In genomic region chr2:58107803-58108710, GRCh38 we compare ENCODE assay signal across 9 cellular contexts.
DNase-seq lines count a peak whose midpoint lies in the region; FAIRE-seq and TF ChIP-seq lines count a peak whose summit lies in the region.
"Had no signal": no experiment of that assay in that cellular context is flagged by ENCODE, and none has a peak within 500 bp of the region (broad histone marks: within the 10 kb centered on the region; RNA-seq: fewer than 3 reads in every experiment).

No MANE protein-coding gene starts in this region.

- no peaks in the 10 kb centered on the region for H3K36me3 Mint-ChIP-seq in endothelial cell (ENCODE audit: low read depth, unreplicated experiment)

- peaks cover 12% of the 10 kb centered on the region for H3K4me1 Mint-ChIP-seq in endothelial cell (ENCODE audit: unreplicated experiment)

- TF ChIP-seq CTCF in endothelial cell (IDR thresholded peaks at IDR 0.05; ENCODE audit: unreplicated experiment) = no peak

- DNase-seq in GM04503 (ENCODE audit: low read depth) (peak; percentile 89), NOMO-1 treated with DMSO at 0.1 percent for 48 hours (lab: John Stamatoyannopoulos, UW; ENCODE audit: unreplicated experiment) (peak; percentile 94), endothelial cell (ENCODE audit: low spot score) (no peak), pons (ENCODE audit: low spot score) (peak; percentile 56), epidermal melanocyte (ENCODE audit: insufficient read length, low spot score) (no peak), NCI-H345 treated with DMSO at 0.1 percent for 48 hours (lab: John Stamatoyannopoulos, UW; ENCODE audit: unreplicated experiment) (no peak), GM12892 (ENCODE audit: insufficient read length) (no peak)
- no peak for DNase-seq in stimulated activated CD8-positive, alpha-beta memory T cell treated with anti-CD3 and anti-CD28 coated beads, Interleukin-4, amount 100 ng/mL, for 48 hours

- no peak overlapping the region for H3K4me3 Mint-ChIP-seq in endothelial cell (ENCODE audit: unreplicated experiment)

- no peak for FAIRE-seq in GM12892 (lab: Jason Lieb, UNC)
- FAIRE-seq: GM19239 had no signal

- H3K27ac Mint-ChIP-seq in endothelial cell (ENCODE audit: unreplicated experiment) = peak overlapping the region; percentile 3

- no peaks in the 10 kb centered on the region for H3K9me3 Mint-ChIP-seq in endothelial cell (ENCODE audit: unreplicated experiment)

- no peak for TF ChIP-seq POLR2A in GM12892 (IDR thresholded peaks at IDR 0.05; ENCODE audit: low read depth, low read length)

- H3K27me3 Mint-ChIP-seq in endothelial cell (ENCODE audit: unreplicated experiment) = no peaks in the 10 kb centered on the region

Comparison
In these comparisons a context has a peak if more than half of its experiments do, and no peak if none do; other contexts are left out.
1. DNase-seq: peak in GM04503 (single experiment), NOMO-1 treated with DMSO at 0.1 percent for 48 hours (single experiment) and pons (single experiment); none in endothelial cell (single experiment), epidermal melanocyte (single experiment), stimulated activated CD8-positive, alpha-beta memory T cell treated with anti-CD3 and anti-CD28 coated beads, Interleukin-4, amount 100 ng/mL, for 48 hours (single experiment), NCI-H345 treated with DMSO at 0.1 percent for 48 hours (single experiment) and GM12892 (single experiment).